8 cellular contexts compared by ENCODE assay signal in the genomic region with DNA sequence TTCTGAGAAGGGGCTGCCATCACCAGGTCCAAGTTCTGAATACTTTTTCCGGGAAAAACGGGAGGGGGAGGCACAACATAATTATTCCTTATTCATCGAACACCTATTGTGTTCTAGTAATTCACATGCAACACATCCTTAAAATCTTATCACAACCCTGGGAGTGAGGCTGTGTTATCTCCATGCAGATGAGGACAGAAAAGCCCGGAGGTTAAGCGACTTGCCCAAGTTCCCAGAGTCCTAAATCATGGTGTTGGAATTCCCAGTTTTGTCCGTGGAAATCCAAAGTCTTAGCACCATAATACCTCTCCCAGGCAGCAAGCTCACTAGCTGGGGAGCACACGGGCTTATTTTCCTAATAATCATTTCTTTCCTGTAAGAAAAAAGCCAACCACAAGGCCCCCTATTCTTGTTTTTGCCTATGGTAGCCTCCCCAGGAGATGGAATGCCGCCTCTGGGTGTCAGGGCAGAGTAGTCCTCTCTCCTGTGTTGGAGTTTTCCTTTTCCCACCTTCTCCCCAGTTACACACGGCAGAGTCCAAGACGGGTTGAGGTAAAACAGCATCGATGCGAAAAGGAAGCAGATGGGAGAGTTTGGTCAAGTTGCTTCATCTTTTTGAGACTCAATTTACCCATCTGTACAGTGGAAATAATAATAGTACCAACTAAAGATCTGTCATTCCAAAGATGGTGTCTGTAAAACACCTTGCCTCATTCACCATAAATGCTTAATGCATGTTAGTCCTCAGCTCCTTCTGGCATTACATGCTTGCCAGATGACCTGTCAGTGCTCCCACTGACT.
DNase-seq lines count a peak whose midpoint lies in the region; ATAC-seq and TF ChIP-seq lines count a peak whose summit lies in the region.

No MANE protein-coding gene starts in this region.

- peaks cover 61% of the 10 kb centered on the region for H3K27me3 Mint-ChIP-seq in neural crest cell (ENCODE audit: low read depth)

- H3K4me1 Mint-ChIP-seq in neural crest cell, result peaks cover 12% of the 10 kb centered on the region

- no peaks in the 10 kb centered on the region for H3K36me3 Mint-ChIP-seq in neural crest cell (ENCODE audit: low read depth)

- BruUV-seq in Panc1 (replicated peaks; lab: Mats Ljungman, UMichigan), result TSS peak; percentile 61

- no peaks in the 10 kb centered on the region for H3K9me3 Mint-ChIP-seq in neural crest cell

- H3K9me3 ChIP-seq in Panc1 (ENCODE audit: control insufficient read depth, insufficient read depth, low read depth, low read length) (no peaks in the 10 kb centered on the region), esophagus squamous epithelium (no peaks in the 10 kb centered on the region)

- no peak for ATAC-seq in Panc1

- DNase-seq in AG09309 (ENCODE audit: low read depth) (no peak), Panc1 (ENCODE audit: low read depth, low spot score) (no peak), esophagus squamous epithelium (lab: John Stamatoyannopoulos, UW) (no peak), neural crest cell (ENCODE audit: low read depth, low spot score) (no peak), NCI-H82 (lab: John Stamatoyannopoulos, UW) (no peak), putamen (ENCODE audit: low spot score) (no peak), ACHN (no peak), NOMO-1 treated with DMSO at 0.1 percent for 48 hours (lab: John Stamatoyannopoulos, UW; ENCODE audit: unreplicated experiment) (no peak)

- CTCF ChIA-PET in Panc1 (lab: Charles Lee), result no interaction called here

- H3K27me3 ChIP-seq in Panc1 (ENCODE audit: control insufficient read depth, insufficient read depth, low read length) (peaks cover 5% of the 10 kb centered on the region), esophagus squamous epithelium (no peaks in the 10 kb centered on the region)

- H3K4me1 ChIP-seq in Panc1 (ENCODE audit: control insufficient read depth, insufficient read depth, low read length) (peaks cover 13% of the 10 kb centered on the region), esophagus squamous epithelium (peaks cover 31 to 65% (median 33%) of the 10 kb centered on the region in 3 donors)

- 44 to 55% methylated on average over 12 of the region's 12 CpGs for WGBS in esophagus squamous epithelium, 2 donors

- H3K36me3 ChIP-seq in Panc1 (ENCODE audit: control insufficient read depth, insufficient read depth, low read length) (no peaks in the 10 kb centered on the region; the same call in 1 of the 2 replicates), esophagus squamous epithelium (peaks cover 0 to 6% (median 0%) of the 10 kb centered on the region in 3 donors)

- no peak overlapping the region for H3K27ac ChIP-seq in Panc1 (ENCODE audit: low read length)
- H3K27ac ChIP-seq in esophagus squamous epithelium, result peak overlapping the region; percentile 65 to 88 (median 84)

- no peak overlapping the region for H3K27ac Mint-ChIP-seq in neural crest cell (ENCODE audit: unreplicated experiment)

- TF ChIP-seq CTCF in AG09309 (IDR thresholded peaks at IDR 0.05; ENCODE audit: control insufficient read depth, insufficient read depth, low read depth, low read length, missing control alignments) (peak; percentile 20), Panc1 (IDR thresholded peaks at IDR 0.05) (no peak), esophagus squamous epithelium (IDR thresholded peaks at IDR 0.05) (no peak), neural crest cell (conservative IDR thresholded peaks at IDR 0.05) (no peak)

- intact Hi-C loops in Panc1 (cut with micrococcal nuclease; ENCODE audit: unreplicated experiment), result no loop called here
- intact Hi-C loops in esophagus squamous epithelium (cut with DNase I), result no loop called here

- TF ChIP-seq POLR2A in esophagus squamous epithelium (IDR thresholded peaks at IDR 0.05), result no peak

- H3K4me3 ChIP-seq in AG09309 (ENCODE audit: control insufficient read depth, low read depth, low read length) (peak overlapping the region; percentile 67), Panc1 (ENCODE audit: low read depth in 2 of 2, low read length in 2 of 2) (peak overlapping the region; percentile 48 to 51), esophagus squamous epithelium (peak overlapping the region; percentile 52 to 79 (median 74))

- in situ Hi-C loops in Panc1 (cut with HindIII; ENCODE audit: low pct_unique_long_range_greater_than_20kb, low sequenced_read_pairs), result no loop called here
- in situ Hi-C loops in ACHN (cut with HindIII; ENCODE audit: low pct_ligation_motif_present, low pct_unique_long_range_greater_than_20kb, low sequenced_read_pairs), result no loop called here

- POLR2A ChIA-PET in Panc1 (lab: Charles Lee), result no interaction called here

- H3K4me3 Mint-ChIP-seq in neural crest cell, result peak overlapping the region; percentile 31
